ENCODE assay signal across 32 cellular contexts in the genomic region with DNA sequence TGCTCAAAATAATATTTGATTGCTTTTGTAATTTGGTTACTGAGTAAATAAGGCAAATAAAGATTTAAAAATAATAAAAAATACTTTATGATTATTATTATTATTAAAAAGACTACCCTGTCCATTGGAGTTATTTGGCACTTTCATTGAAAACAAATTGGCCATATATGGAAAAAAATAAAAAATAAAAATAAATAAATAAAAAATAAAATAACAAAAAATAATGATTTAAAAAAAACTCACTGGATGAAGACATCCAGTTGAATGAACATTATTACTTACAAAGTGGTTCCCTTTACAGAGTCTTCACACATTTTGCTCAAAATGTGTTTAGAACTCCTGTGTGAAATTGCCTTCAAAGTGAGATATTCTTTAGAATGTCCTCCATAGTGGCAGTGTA.
"Had no signal": no experiment of that assay in that cellular context is flagged by ENCODE, and none has a peak within 500 bp of the region (broad histone marks: within the 10 kb centered on the region; RNA-seq: fewer than 3 reads in every experiment).

No MANE protein-coding gene starts in this region.

- H3K27ac Mint-ChIP-seq: activated CD8-positive, alpha-beta T cell treated with anti-CD3 and anti-CD28 coated beads for 36 hours; activated naive CD8-positive, alpha-beta T cell; activated T-helper 17 cell treated with anti-CD3 and anti-CD28 coated beads, Interleukin-2, amount 50 U/mL, for 72 hours; dendritic cell treated with granulocyte-macrophage colony-stimulating factor and Interleukin-4, amounts not matched to agents 40 ng/mL and 50 ng/mL, for 4 days; endodermal cell; T-helper 17 cell; T-helper 2 cell treated with Interferon-gamma antibody and Interleukin-4, amounts not matched to agents 5 μg/mL and 100 μg/mL, for 36 hours had no signal

- H3K36me3 Mint-ChIP-seq: activated naive CD8-positive, alpha-beta T cell had no signal

- H3K27ac ChIP-seq: brain microvascular endothelial cell, coronary artery, dorsolateral prefrontal cortex, esophagus muscularis mucosa, foreskin keratinocyte, WERI-Rb-1 had no signal

- H3K4me3 ChIP-seq: coronary artery, dorsolateral prefrontal cortex, esophagus muscularis mucosa had no signal

- H3K9me3 ChIP-seq: esophagus muscularis mucosa had no signal

- H3K9me3 Mint-ChIP-seq: activated CD8-positive, alpha-beta T cell treated with anti-CD3 and anti-CD28 coated beads for 36 hours; activated T-cell treated with anti-CD3 and anti-CD28 coated beads, Interleukin-2, amount 50 U/mL, for 4 hours; activated T-helper 17 cell treated with anti-CD3 and anti-CD28 coated beads, Interleukin-2, amount 50 U/mL, for 72 hours; central memory CD8-positive, alpha-beta T cell; dendritic cell treated with granulocyte-macrophage colony-stimulating factor and Interleukin-4, amounts not matched to agents 40 ng/mL and 50 ng/mL, for 4 days; endodermal cell; T-helper 2 cell treated with Interferon-gamma antibody and Interleukin-4, amounts not matched to agents 5 μg/mL and 100 μg/mL, for 36 hours had no signal

- FAIRE-seq: astrocyte, bronchial epithelial cell had no signal

- ATAC-seq: activated CD8-positive, alpha-beta T cell treated with anti-CD3 and anti-CD28 coated beads for 36 hours; activated T-cell treated with anti-CD3 and anti-CD28 coated beads, Interleukin-2, amount 50 U/mL, for 4 hours; activated T-helper 17 cell treated with anti-CD3 and anti-CD28 coated beads, Interleukin-2, amount 50 U/mL, for 72 hours; T-helper 17 cell had no signal

- H3K27me3 Mint-ChIP-seq: activated T-helper 17 cell treated with anti-CD3 and anti-CD28 coated beads, Interleukin-2, amount 50 U/mL, for 72 hours; central memory CD8-positive, alpha-beta T cell; dendritic cell treated with granulocyte-macrophage colony-stimulating factor and Interleukin-4, amounts not matched to agents 40 ng/mL and 50 ng/mL, for 4 days had no signal

- H3K36me3 ChIP-seq: brain microvascular endothelial cell, esophagus muscularis mucosa, WERI-Rb-1 had no signal

- H3K4me1 Mint-ChIP-seq: activated T-helper 17 cell treated with anti-CD3 and anti-CD28 coated beads, Interleukin-2, amount 50 U/mL, for 72 hours; central memory CD8-positive, alpha-beta T cell; endodermal cell; T-helper 17 cell had no signal

- H3K27me3 ChIP-seq: brain microvascular endothelial cell, dorsolateral prefrontal cortex, esophagus muscularis mucosa, foreskin keratinocyte had no signal

- DNase-seq: activated CD4-positive, alpha-beta T cell treated with anti-CD3 and anti-CD28 coated beads for 48 hours; activated CD4-positive, alpha-beta T cell treated with anti-CD3 and anti-CD28 coated beads, Interleukin-2, amount 50 U/mL, for 1 hour; activated CD4-positive, alpha-beta T cell treated with anti-CD3 and anti-CD28 coated beads, Interleukin-2, amount 50 U/mL, for 48 hours; activated CD4-positive, CD25-positive, alpha-beta regulatory T cell; activated CD8-positive, alpha-beta memory T cell treated with anti-CD3 and anti-CD28 coated beads for 24 hours; activated CD8-positive, alpha-beta T cell treated with anti-CD3 and anti-CD28 coated beads for 36 hours; activated effector memory CD4-positive, alpha-beta T cell treated with Interleukin-2 at 50 U/mL for 16 hours; activated gamma-delta T cell treated with Interleukin-2 at 50 U/mL for 16 hours; activated naive CD4-positive, alpha-beta T cell treated with anti-CD3 and anti-CD28 coated beads, Interleukin-2, amount 50 U/mL, for 16 hours; activated naive CD4-positive, alpha-beta T cell treated with Interleukin-2 at 50 U/mL for 16 hours; activated T-cell treated with anti-CD3 and anti-CD28 coated beads, Interleukin-2, amount 50 U/mL, for 4 hours; amniotic stem cell; anterior cingulate cortex; brain microvascular endothelial cell; dorsolateral prefrontal cortex; effector memory CD4-positive, alpha-beta T cell; endodermal cell; erythroblast; T-helper 1 cell; T-helper 17 cell; T1000; WERI-Rb-1 had no signal

- H3K4me3 Mint-ChIP-seq: activated CD8-positive, alpha-beta T cell treated with anti-CD3 and anti-CD28 coated beads for 36 hours; activated naive CD8-positive, alpha-beta T cell; activated T-cell treated with anti-CD3 and anti-CD28 coated beads, Interleukin-2, amount 50 U/mL, for 4 hours; activated T-helper 17 cell treated with anti-CD3 and anti-CD28 coated beads, Interleukin-2, amount 50 U/mL, for 72 hours; central memory CD8-positive, alpha-beta T cell; dendritic cell treated with granulocyte-macrophage colony-stimulating factor and Interleukin-4, amounts not matched to agents 40 ng/mL and 50 ng/mL, for 4 days; endodermal cell; T-helper 17 cell; T-helper 2 cell treated with Interferon-gamma antibody and Interleukin-4, amounts not matched to agents 5 μg/mL and 100 μg/mL, for 36 hours had no signal
